13 cellular contexts compared by ENCODE assay signal in the genomic region with DNA sequence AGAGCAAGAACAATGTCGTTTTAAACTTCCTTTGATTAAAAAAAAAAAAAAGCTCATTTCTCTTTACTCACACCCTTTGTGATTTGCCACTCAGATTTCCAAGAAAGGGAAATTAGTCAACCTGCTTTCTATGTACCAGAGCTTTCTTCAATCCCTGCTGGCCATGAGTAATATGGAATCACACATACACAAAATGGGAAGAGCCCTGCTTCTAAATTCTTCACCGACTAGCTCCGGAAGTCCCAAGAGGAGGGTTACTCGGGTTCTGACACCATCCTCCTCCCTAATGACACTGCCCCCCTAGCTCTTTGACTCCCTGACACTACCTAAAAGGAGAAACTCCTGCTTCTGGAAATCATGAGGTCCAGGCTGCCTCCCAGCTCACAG.
DNase-seq lines count a peak whose midpoint lies in the region; ATAC-seq and TF ChIP-seq lines count a peak whose summit lies in the region.
"Had no signal": no experiment of that assay in that cellular context is flagged by ENCODE, and none has a peak within 500 bp of the region (broad histone marks: within the 10 kb centered on the region; RNA-seq: fewer than 3 reads in every experiment).

No MANE protein-coding gene starts in this region.

- peak; percentile 31 for ATAC-seq in upper lobe of right lung
- ATAC-seq in esophagus mucosa = no peak

- H3K36me3 ChIP-seq in HEK293 (ENCODE audit: control insufficient read depth in 2 of 2, insufficient read depth in 1 of 2, low read length in 2 of 2) = no peaks in the 10 kb centered on the region
- H3K36me3 ChIP-seq in Karpas-422 (ENCODE audit: insufficient read depth, low read length) = no peaks in the 10 kb centered on the region
- no peaks in the 10 kb centered on the region for H3K36me3 ChIP-seq in upper lobe of right lung

- no peaks in the 10 kb centered on the region for H4K20me1 ChIP-seq in Karpas-422 (ENCODE audit: insufficient read depth, low read depth, low read length)

- CTCF ChIA-PET in activated naive CD4-positive, alpha-beta T cell treated with anti-CD3 and anti-CD28 coated beads, Interleukin-2, amount 10 ng/mL, durations not matched to agents 7 days and 5 days (lab: Charles Lee) = interaction anchor here (1.0 to 1.2 kb wide), 3 partner anchors 9 to 81 kb away, joined by 3 read pairs; no protein-coding TSS in a partner anchor
- CTCF ChIA-PET in activated naive CD4-positive, alpha-beta T cell treated with anti-CD3 and anti-CD28 coated beads for 36 hours (lab: Charles Lee) = interaction anchor here (0.9 to 1.5 kb wide), 3 partner anchors 11 to 71 kb away, joined by 3 to 5 read pairs (median 3); no protein-coding TSS in a partner anchor
- CTCF ChIA-PET in HEK293 (lab: Yijun Ruan, JAX) = no interaction called here

- H3K4me3 ChIP-seq in HEK293 (ENCODE audit: low read depth, low read length) (no peak overlapping the region), Karpas-422 (ENCODE audit: low read length) (no peak overlapping the region), upper lobe of right lung (no peak overlapping the region)

- H3K4me1 ChIP-seq in HEK293 (ENCODE audit: control insufficient read depth, insufficient read depth, low read length) = peaks cover 8% of the 10 kb centered on the region
- peaks cover 60% of the 10 kb centered on the region for H3K4me1 ChIP-seq in Karpas-422 (ENCODE audit: low read length)
- peaks cover 11% of the 10 kb centered on the region for H3K4me1 ChIP-seq in upper lobe of right lung

- no peaks in the 10 kb centered on the region for H3K9me2 ChIP-seq in Karpas-422 (replicated peaks; ENCODE audit: insufficient read depth, low read length)

- peaks cover 8% of the 10 kb centered on the region for H3K9me3 Mint-ChIP-seq in activated naive CD4-positive, alpha-beta T cell treated with anti-CD3 and anti-CD28 coated beads, Interleukin-2, amount 10 ng/mL, durations not matched to agents 7 days and 5 days
- peaks cover 4% of the 10 kb centered on the region for H3K9me3 Mint-ChIP-seq in activated naive CD4-positive, alpha-beta T cell treated with anti-CD3 and anti-CD28 coated beads for 36 hours

- H3K4me1 Mint-ChIP-seq in activated naive CD4-positive, alpha-beta T cell treated with anti-CD3 and anti-CD28 coated beads, Interleukin-2, amount 10 ng/mL, durations not matched to agents 7 days and 5 days = peaks cover 58% of the 10 kb centered on the region
- peaks cover 42% of the 10 kb centered on the region for H3K4me1 Mint-ChIP-seq in activated naive CD4-positive, alpha-beta T cell treated with anti-CD3 and anti-CD28 coated beads for 36 hours (ENCODE audit: low read depth)

- no peak overlapping the region for H3K4me3 Mint-ChIP-seq in activated naive CD4-positive, alpha-beta T cell treated with anti-CD3 and anti-CD28 coated beads, Interleukin-2, amount 10 ng/mL, durations not matched to agents 7 days and 5 days
- no peak overlapping the region for H3K4me3 Mint-ChIP-seq in activated naive CD4-positive, alpha-beta T cell treated with anti-CD3 and anti-CD28 coated beads for 36 hours

- H2AFZ ChIP-seq in Karpas-422 (ENCODE audit: low read length) = no peak overlapping the region

- peak overlapping the region; percentile 38; the same call in 1 of the 2 replicates for H3K9ac ChIP-seq in Karpas-422 (ENCODE audit: low read length)

- no peak for DNase-seq in activated naive CD4-positive, alpha-beta T cell treated with anti-CD3 and anti-CD28 coated beads, Interleukin-2, amount 10 ng/mL, durations not matched to agents 7 days and 5 days
- DNase-seq in activated naive CD4-positive, alpha-beta T cell treated with anti-CD3 and anti-CD28 coated beads for 36 hours = no peak
- DNase-seq in Karpas-422 (no peak), upper lobe of right lung (no peak), DMS153 (lab: John Stamatoyannopoulos, UW) (no peak), NCI-H2171 treated with DMSO at 0.1 percent for 48 hours (lab: John Stamatoyannopoulos, UW) (no peak)
- DNase-seq: AML-193; aorta; NCI-H1048; stimulated activated naive CD4-positive, alpha-beta T cell treated with Interleukin-2 at 50 U/mL for 16 hours had no signal

- H3K27ac Mint-ChIP-seq in activated naive CD4-positive, alpha-beta T cell treated with anti-CD3 and anti-CD28 coated beads, Interleukin-2, amount 10 ng/mL, durations not matched to agents 7 days and 5 days = peak overlapping the region; percentile 47
- H3K27ac Mint-ChIP-seq in activated naive CD4-positive, alpha-beta T cell treated with anti-CD3 and anti-CD28 coated beads for 36 hours = no peak overlapping the region

- H3K27me3 Mint-ChIP-seq in activated naive CD4-positive, alpha-beta T cell treated with anti-CD3 and anti-CD28 coated beads, Interleukin-2, amount 10 ng/mL, durations not matched to agents 7 days and 5 days = no peaks in the 10 kb centered on the region
- no peaks in the 10 kb centered on the region for H3K27me3 Mint-ChIP-seq in activated naive CD4-positive, alpha-beta T cell treated with anti-CD3 and anti-CD28 coated beads for 36 hours (ENCODE audit: low read depth)

- H3K4me2 ChIP-seq in Karpas-422 (ENCODE audit: low read depth, low read length, poor library complexity, severe bottlenecking) = peak overlapping the region; percentile 49

- H3K27ac ChIP-seq in HEK293 (ENCODE audit: extremely low read depth, low read depth, low read length) (no peak overlapping the region), Karpas-422 (ENCODE audit: low read length) (peak overlapping the region; percentile 54), upper lobe of right lung (no peak overlapping the region)
- H3K27ac ChIP-seq: VCaP had no signal

- peaks cover 7% of the 10 kb centered on the region for H3K36me3 Mint-ChIP-seq in activated naive CD4-positive, alpha-beta T cell treated with anti-CD3 and anti-CD28 coated beads, Interleukin-2, amount 10 ng/mL, durations not matched to agents 7 days and 5 days
- H3K36me3 Mint-ChIP-seq in activated naive CD4-positive, alpha-beta T cell treated with anti-CD3 and anti-CD28 coated beads for 36 hours (ENCODE audit: low read depth) = no peaks in the 10 kb centered on the region

- POLR2A ChIA-PET in HEK293 (lab: Yijun Ruan, JAX) = interaction anchor here (0.7 kb wide), 1 partner anchor 33 kb away, joined by 4 read pairs; no protein-coding TSS in a partner anchor

- intact Hi-C loops in activated naive CD4-positive, alpha-beta T cell treated with anti-CD3 and anti-CD28 coated beads for 36 hours (cut with micrococcal nuclease) = loop anchor here (1.0 kb wide), 1 partner anchor 8 kb away; no protein-coding TSS in a partner anchor
- intact Hi-C loops in upper lobe of right lung (cut with DNase I) = no loop called here

- H3K27me3 ChIP-seq in Karpas-422 (ENCODE audit: low read length) = no peaks in the 10 kb centered on the region
- peaks cover 6% of the 10 kb centered on the region for H3K27me3 ChIP-seq in upper lobe of right lung

- TF ChIP-seq CTCF in HEK293 (tag by site-specific recombination; IDR thresholded peaks at IDR 0.05) (no peak), upper lobe of right lung (IDR thresholded peaks at IDR 0.05) (no peak)

- no peaks in the 10 kb centered on the region for H3K79me2 ChIP-seq in Karpas-422 (ENCODE audit: low read length)

- H3K9me3 ChIP-seq in HEK293 (ENCODE audit: control insufficient read depth, insufficient read depth, low read depth, low read length) (no peaks in the 10 kb centered on the region), Karpas-422 (ENCODE audit: low read length) (no peaks in the 10 kb centered on the region), upper lobe of right lung (no peaks in the 10 kb centered on the region)

TF ChIP-seq in HEK293, 187 proteins besides CTCF, POLR2A, EP300 and RAD21:
- TF ChIP-seq, protein P1, sequence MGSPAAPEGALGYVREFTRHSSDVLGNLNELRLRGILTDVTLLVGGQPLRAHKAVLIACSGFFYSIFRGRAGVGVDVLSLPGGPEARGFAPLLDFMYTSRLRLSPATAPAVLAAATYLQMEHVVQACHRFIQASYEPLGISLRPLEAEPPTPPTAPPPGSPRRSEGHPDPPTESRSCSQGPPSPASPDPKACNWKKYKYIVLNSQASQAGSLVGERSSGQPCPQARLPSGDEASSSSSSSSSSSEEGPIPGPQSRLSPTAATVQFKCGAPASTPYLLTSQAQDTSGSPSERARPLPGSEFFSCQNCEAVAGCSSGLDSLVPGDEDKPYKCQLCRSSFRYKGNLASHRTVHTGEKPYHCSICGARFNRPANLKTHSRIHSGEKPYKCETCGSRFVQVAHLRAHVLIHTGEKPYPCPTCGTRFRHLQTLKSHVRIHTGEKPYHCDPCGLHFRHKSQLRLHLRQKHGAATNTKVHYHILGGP (tag by site-specific recombination; IDR thresholded peaks at IDR 0.05) = peak; percentile 31; the same call in 1 of the 2 replicates
- TF ChIP-seq KLF8 (tag by site-specific recombination; IDR thresholded peaks at IDR 0.05) = no peak
